ENCODE assay signal across 17 cellular contexts in genomic region chr3:105401691-105402149, GRCh38. TPM values are rescaled to one million over a fixed set of nuclear protein-coding genes. Genes with fewer than 3 reads are reported as not detected.
DNase-seq lines count a peak whose midpoint lies in the region; ATAC-seq and TF ChIP-seq lines count a peak whose summit lies in the region.
"Had no signal": no experiment of that assay in that cellular context is flagged by ENCODE, and none has a peak within 500 bp of the region (broad histone marks: within the 10 kb centered on the region; RNA-seq: fewer than 3 reads in every experiment).

No MANE protein-coding gene starts in this region.

- no peaks in the 10 kb centered on the region for H3K27me3 ChIP-seq in HUES64 (ENCODE audit: insufficient read depth, low read length)
- H3K27me3 ChIP-seq: neural progenitor cell, transverse colon had no signal

- in situ Hi-C loops in ACHN (cut with HindIII; ENCODE audit: low pct_ligation_motif_present, low pct_unique_long_range_greater_than_20kb, low sequenced_read_pairs) = no loop called here
- in situ Hi-C loops in astrocyte of the spinal cord (cut with HindIII; ENCODE audit: low sequenced_read_pairs) = no loop called here

- 93% methylated on average over 1 of the region's 2 CpGs for whole genome bisulfite sequencing in HUES64

- peak overlapping the region; percentile 44; the same call in 1 of the 2 replicates for H3K27ac ChIP-seq in HUES64 (ENCODE audit: low read depth, low read length)
- H3K27ac ChIP-seq: neural progenitor cell, transverse colon had no signal

- POLR2A ChIA-PET in GM10248 (lab: Yijun Ruan, JAX) = no interaction called here

- H3K4me3 ChIP-seq in HUES64 (ENCODE audit: low read length) (no peak overlapping the region), astrocyte of the spinal cord (ENCODE audit: low read depth, low read length) (no peak overlapping the region)
- H3K4me3 ChIP-seq: HAP-1, neural progenitor cell, transverse colon had no signal

- TF ChIP-seq CTCF in astrocyte of the spinal cord (IDR thresholded peaks at IDR 0.05; ENCODE audit: low read depth, low read length) (no peak), GM10248 (IDR thresholded peaks at IDR 0.05; ENCODE audit: control extremely low read depth, extremely low read depth, low read depth, missing control alignments) (no peak)

- ATAC-seq in left cardiac atrium = no peak

- intact Hi-C loops in left cardiac atrium (cut with DNase I) = no loop called here

- peaks cover 12% of the 10 kb centered on the region; the same call in 1 of the 2 replicates for H3K4me1 ChIP-seq in HUES64 (ENCODE audit: insufficient read depth, low read length)
- H3K4me1 ChIP-seq: HAP-1, neural progenitor cell, transverse colon had no signal

- CTCF ChIA-PET in GM10248 (lab: Yijun Ruan, JAX) = interaction anchor here (1.0 kb wide), 1 partner anchor 9 kb away, joined by 3 read pairs; no protein-coding TSS in a partner anchor

- peaks cover 13% of the 10 kb centered on the region; the same call in 1 of the 2 replicates for H3K36me3 ChIP-seq in HUES64 (ENCODE audit: insufficient read depth, low read length)
- H3K36me3 ChIP-seq: HAP-1, neural progenitor cell, transverse colon had no signal

- no peak overlapping the region; the same call in 1 of the 2 replicates for H3K9ac ChIP-seq in HUES64 (ENCODE audit: low read depth, low read length)
- H3K9ac ChIP-seq: neural progenitor cell, SK-N-SH had no signal

- H3K9me3 ChIP-seq in HUES64 (ENCODE audit: insufficient read depth, low read depth, low read length) = peaks cover 6% of the 10 kb centered on the region; the same call in 1 of the 2 replicates
- H3K9me3 ChIP-seq: HAP-1, SK-N-SH, transverse colon had no signal

- DNase-seq in ACHN = peak; percentile 18
- peak; percentile 56 for DNase-seq in astrocyte of the spinal cord (ENCODE audit: low read depth, low spot score)
- peak; percentile 93 for DNase-seq in kidney tubule cell (ENCODE audit: low spot score)
- DNase-seq in left cardiac atrium = no peak
- no peak for DNase-seq in NOMO-1 (lab: John Stamatoyannopoulos, UW; ENCODE audit: unreplicated experiment in 2 of 2)
- no peak for DNase-seq in GM10248 (ENCODE audit: extremely low spot score)
- DNase-seq in SIG-M5 treated with dmso at 0.1 percent for 504 hours (lab: John Stamatoyannopoulos, UW; ENCODE audit: unreplicated experiment) = no peak
- DNase-seq: activated CD4-positive, alpha-beta T cell treated with anti-CD3 and anti-CD28 coated beads, Interleukin-2, amount 50 U/mL, for 4 hours; activated naive CD8-positive, alpha-beta T cell treated with anti-CD3 and anti-CD28 coated beads, Interleukin-2, amount 10 ng/mL, durations not matched to agents 7 days and 5 days; GF-D8; midbrain; NCI-H1436; SK-N-SH; transverse colon had no signal

RNA-seq across cellular contexts. Expression of gene ALCAM, which starts 35.0 kb away (rescaled TPM):
- 23.0 TPM for polyA plus RNA-seq in HUES64 (2013, experiment 1 of 2)
- polyA plus RNA-seq in HUES64 (2013, experiment 2 of 2) = 26.2 TPM
- total RNA-seq in left cardiac atrium = 1 to 10 TPM; 5.8 to 7.4 TPM

Comparison
In these comparisons a context has a peak if more than half of its experiments do, and no peak if none do; other contexts are left out.
1. DNase-seq: peak in ACHN (single experiment), astrocyte of the spinal cord (single experiment) and kidney tubule cell (single experiment); none in left cardiac atrium (single experiment), NOMO-1 (0 of 2), GM10248 (single experiment) and SIG-M5 treated with dmso at 0.1 percent for 504 hours (single experiment).